11 cellular contexts compared by ENCODE assay signal in the genomic region with DNA sequence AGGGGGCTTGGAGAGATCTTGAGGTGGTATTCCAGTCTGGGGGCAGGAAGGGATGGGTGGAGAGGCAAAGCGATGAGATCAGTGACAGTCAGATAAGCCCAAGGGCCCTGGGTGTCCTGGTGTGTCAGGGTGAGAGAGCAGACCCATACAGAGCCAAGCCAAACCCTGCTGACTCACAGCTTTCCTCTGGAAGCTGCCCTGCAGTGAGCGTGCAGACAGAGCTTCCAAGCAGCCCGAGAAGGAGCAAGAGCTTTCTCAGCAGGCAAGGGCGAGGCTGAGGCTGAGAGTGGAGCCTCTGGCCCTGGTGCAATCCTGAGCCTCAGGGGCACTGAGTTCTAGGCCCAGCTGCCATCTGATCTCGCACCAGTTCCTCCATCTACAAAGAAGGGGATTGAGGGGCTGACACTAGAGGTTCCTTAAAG.
DNase-seq lines count a peak whose midpoint lies in the region; ATAC-seq, FAIRE-seq and TF ChIP-seq lines count a peak whose summit lies in the region.
"Had no signal": no experiment of that assay in that cellular context is flagged by ENCODE, and none has a peak within 500 bp of the region (broad histone marks: within the 10 kb centered on the region; RNA-seq: fewer than 3 reads in every experiment).

No MANE protein-coding gene starts in this region.

- H3K27ac ChIP-seq in pancreas (no peak overlapping the region), WERI-Rb-1 (no peak overlapping the region)

- H3K4me1 ChIP-seq in pancreas, result no peaks in the 10 kb centered on the region

- H3K36me3 ChIP-seq in BJ (ENCODE audit: control insufficient read depth, insufficient read depth, low read length) (no peaks in the 10 kb centered on the region), pancreas (no peaks in the 10 kb centered on the region), WERI-Rb-1 (no peaks in the 10 kb centered on the region)

- no peak overlapping the region for H3K27ac Mint-ChIP-seq in activated naive CD8-positive, alpha-beta T cell treated with anti-CD3 and anti-CD28 coated beads, Interleukin-2, amount 50 U/mL, for 24 hours
- H3K27ac Mint-ChIP-seq: activated naive CD8-positive, alpha-beta T cell treated with anti-CD3 and anti-CD28 coated beads, Interleukin-2, amount 10 ng/mL, durations not matched to agents 7 days and 5 days had no signal

- no peaks in the 10 kb centered on the region for H3K36me3 Mint-ChIP-seq in activated naive CD8-positive, alpha-beta T cell treated with anti-CD3 and anti-CD28 coated beads, Interleukin-2, amount 50 U/mL, for 24 hours (ENCODE audit: low read depth)
- H3K36me3 Mint-ChIP-seq: activated naive CD8-positive, alpha-beta T cell treated with anti-CD3 and anti-CD28 coated beads, Interleukin-2, amount 10 ng/mL, durations not matched to agents 7 days and 5 days had no signal

- no peaks in the 10 kb centered on the region for H3K4me1 Mint-ChIP-seq in activated naive CD8-positive, alpha-beta T cell treated with anti-CD3 and anti-CD28 coated beads, Interleukin-2, amount 50 U/mL, for 24 hours
- H3K4me1 Mint-ChIP-seq: activated naive CD8-positive, alpha-beta T cell treated with anti-CD3 and anti-CD28 coated beads, Interleukin-2, amount 10 ng/mL, durations not matched to agents 7 days and 5 days had no signal

- DNase-seq in BJ (ENCODE audit: low read depth) (peak; percentile 89), RPMI7951 (ENCODE audit: low read depth) (peak; percentile 95), fibroblast of the aortic adventitia (ENCODE audit: low read depth) (peak; percentile 93), pancreas (no peak), WERI-Rb-1 (no peak), frontal cortex (ENCODE audit: low spot score in 2 of 2) (no peak)
- no peak for DNase-seq in activated naive CD8-positive, alpha-beta T cell treated with anti-CD3 and anti-CD28 coated beads, Interleukin-2, amount 50 U/mL, for 24 hours
- DNase-seq: activated naive CD8-positive, alpha-beta T cell treated with anti-CD3 and anti-CD28 coated beads, Interleukin-2, amount 10 ng/mL, durations not matched to agents 7 days and 5 days; SIG-M5 had no signal

- FAIRE-seq in pancreas (lab: Jason Lieb, UNC) (no peak), frontal cortex (lab: Jason Lieb, UNC) (no peak)
- FAIRE-seq: G401.6 had no signal

- H3K4me3 Mint-ChIP-seq in activated naive CD8-positive, alpha-beta T cell treated with anti-CD3 and anti-CD28 coated beads, Interleukin-2, amount 50 U/mL, for 24 hours, result no peak overlapping the region
- H3K4me3 Mint-ChIP-seq: activated naive CD8-positive, alpha-beta T cell treated with anti-CD3 and anti-CD28 coated beads, Interleukin-2, amount 10 ng/mL, durations not matched to agents 7 days and 5 days had no signal

- no peaks in the 10 kb centered on the region for H3K9me3 Mint-ChIP-seq in activated naive CD8-positive, alpha-beta T cell treated with anti-CD3 and anti-CD28 coated beads, Interleukin-2, amount 50 U/mL, for 24 hours
- H3K9me3 Mint-ChIP-seq: activated naive CD8-positive, alpha-beta T cell treated with anti-CD3 and anti-CD28 coated beads, Interleukin-2, amount 10 ng/mL, durations not matched to agents 7 days and 5 days had no signal

- intact Hi-C loops in pancreas (cut with DNase I), result no loop called here

- no peak for TF ChIP-seq CTCF in BJ (IDR thresholded peaks at IDR 0.05; ENCODE audit: insufficient read depth, low read depth, low read length)
- no peak for TF ChIP-seq CTCF in fibroblast of the aortic adventitia (IDR thresholded peaks at IDR 0.05; ENCODE audit: insufficient read depth, low read length)
- no peak for TF ChIP-seq CTCF in pancreas (IDR thresholded peaks at IDR 0.05)
- TF ChIP-seq CTCF in WERI-Rb-1 (IDR thresholded peaks at IDR 0.05; ENCODE audit: low read depth, low read length), result no peak

- H3K4me3 ChIP-seq in BJ (ENCODE audit: low read depth, low read length), result no peak overlapping the region
- H3K4me3 ChIP-seq in fibroblast of the aortic adventitia (ENCODE audit: low read depth, low read length), result no peak overlapping the region
- no peak overlapping the region for H3K4me3 ChIP-seq in pancreas
- no peak overlapping the region for H3K4me3 ChIP-seq in WERI-Rb-1 (ENCODE audit: low read depth, low read length)

- peaks cover 2% of the 10 kb centered on the region for H3K27me3 Mint-ChIP-seq in activated naive CD8-positive, alpha-beta T cell treated with anti-CD3 and anti-CD28 coated beads, Interleukin-2, amount 50 U/mL, for 24 hours
- H3K27me3 Mint-ChIP-seq: activated naive CD8-positive, alpha-beta T cell treated with anti-CD3 and anti-CD28 coated beads, Interleukin-2, amount 10 ng/mL, durations not matched to agents 7 days and 5 days had no signal

- H3K9me3 ChIP-seq in pancreas (no peaks in the 10 kb centered on the region), WERI-Rb-1 (ENCODE audit: severe bottlenecking) (no peaks in the 10 kb centered on the region)

- CTCF ChIA-PET in BJ (lab: Yijun Ruan, JAX), result interaction anchor here (1.1 to 2.3 kb wide), 3 partner anchors 89 to 265 kb away, joined by 4 to 7 read pairs (median 5); no protein-coding TSS in a partner anchor

- POLR2A ChIA-PET in BJ (lab: Charles Lee), result no interaction called here

- WGBS in pancreas, 2 donors, result 81 to 87% methylated on average over 5 of the region's 5 CpGs

- ATAC-seq in pancreas (peak in 3 of 4 donors; percentile 62 to 84 (median 75)), HG03571 (IDR thresholded peaks at IDR 0.05; ENCODE audit: unreplicated experiment) (no peak)
- no peak for ATAC-seq in activated naive CD8-positive, alpha-beta T cell treated with anti-CD3 and anti-CD28 coated beads, Interleukin-2, amount 50 U/mL, for 24 hours

- no peaks in the 10 kb centered on the region for H3K27me3 ChIP-seq in BJ (ENCODE audit: control insufficient read depth, insufficient read depth, low read length)
- H3K27me3 ChIP-seq in pancreas, result no peaks in the 10 kb centered on the region
- no peaks in the 10 kb centered on the region for H3K27me3 ChIP-seq in WERI-Rb-1 (ENCODE audit: insufficient read depth, low read depth, severe bottlenecking)

Comparison
In these comparisons a context has a peak if more than half of its experiments do, and no peak if none do; other contexts are left out.
1. DNase-seq: peak in BJ (single experiment), RPMI7951 (single experiment) and fibroblast of the aortic adventitia (single experiment); none in pancreas (0 of 6), WERI-Rb-1 (single experiment), frontal cortex (0 of 2) and activated naive CD8-positive, alpha-beta T cell treated with anti-CD3 and anti-CD28 coated beads, Interleukin-2, amount 50 U/mL, for 24 hours (single experiment).
2. ATAC-seq: peak in pancreas (3 of 4); none in activated naive CD8-positive, alpha-beta T cell treated with anti-CD3 and anti-CD28 coated beads, Interleukin-2, amount 50 U/mL, for 24 hours (single experiment) and HG03571 (single experiment).